In genomic region chr3:176663819-176664218, GRCh38 we compare ENCODE assay signal across 8 cellular contexts.
DNase-seq lines count a peak whose midpoint lies in the region; ATAC-seq, FAIRE-seq and TF ChIP-seq lines count a peak whose summit lies in the region.

No MANE protein-coding gene starts in this region.

- H3K36me3 ChIP-seq in GM12878 (ENCODE audit: control insufficient read depth in 2 of 2, insufficient read depth in 2 of 2, low read length in 1 of 2): no peaks in the 10 kb centered on the region

- no peaks in the 10 kb centered on the region for H3K79me2 ChIP-seq in GM12878 (ENCODE audit: control insufficient read depth, insufficient read depth, low read length)

- H3K9me3 ChIP-seq in A549 (no peaks in the 10 kb centered on the region), GM12878 (replicated peaks; ENCODE audit: control insufficient read depth, insufficient read depth, low read length) (no peaks in the 10 kb centered on the region)

- no peaks in the 10 kb centered on the region for H4K20me1 ChIP-seq in GM12878 (ENCODE audit: control insufficient read depth, insufficient read depth)

- POLR2A ChIA-PET in A549 (lab: Yijun Ruan, JAX) (no interaction called here), GM12878 (lab: Charles Lee) (no interaction called here)

- no TSS peak for BruUV-seq in GM12878 (replicated peaks; lab: Mats Ljungman, UMichigan)

- intact Hi-C loops in GM12878 (cut with micrococcal nuclease; ENCODE audit: unreplicated experiment): loop anchor here (5.0 kb wide), 1 partner anchor 147 kb away; no protein-coding TSS in a partner anchor

- RAD21 ChIA-PET in GM12878 (lab: Charles Lee; ENCODE audit: unreplicated experiment): interaction anchor here (1.2 kb wide), 1 partner anchor 150 kb away, joined by 4 read pairs; no protein-coding TSS in a partner anchor

- in situ Hi-C loops in GM12878 (cut with MboI): no loop called here

- DNase-seq in A549 (ENCODE audit: low read depth in 1 of 2, low spot score in 1 of 2): peak; percentile 1 to 42
- no peak for DNase-seq in H54 (ENCODE audit: insufficient read length, low spot score)
- DNase-seq in NCI-H2227 treated with DMSO at 0.1 percent for 48 hours (lab: John Stamatoyannopoulos, UW): peak; percentile 44
- no peak for DNase-seq in GM12878 (ENCODE audit: low read depth, low spot score)
- no peak for DNase-seq in left lobe of liver (ENCODE audit: low spot score)
- no peak for DNase-seq in activated naive CD8-positive, alpha-beta T cell treated with anti-CD3 and anti-CD28 coated beads, Interleukin-2, amount 50 U/mL, for 24 hours
- DNase-seq in COLO668 (lab: John Stamatoyannopoulos, UW; ENCODE audit: unreplicated experiment): no peak
- DNase-seq in NCI-H1930 (lab: John Stamatoyannopoulos, UW): no peak

- WGBS in A549 (ENCODE audit: missing lambda C conversion rate): 10% methylated on average over 5 of the region's 5 CpGs
- 7% methylated on average over 5 of the region's 5 CpGs for WGBS in GM12878 (ENCODE audit: insufficient coverage, insufficient replicate concordance, low lambda C conversion rate, missing lambda C conversion rate)

- SMC1A ChIA-PET in GM12878 (lab: Charles Lee; ENCODE audit: uncharacterized antibody, unreplicated experiment): interaction anchor here (0.5 to 2.0 kb wide), 2 partner anchors 11 to 1545 kb away, joined by 4 to 10 read pairs; no protein-coding TSS in a partner anchor

- H3K4me3 ChIP-seq in A549: no peak overlapping the region
- H3K4me3 ChIP-seq in GM12878: no peak overlapping the region

- H3K4me1 ChIP-seq in A549 (no peaks in the 10 kb centered on the region), GM12878 (ENCODE audit: control insufficient read depth, insufficient read depth, low read length) (no peaks in the 10 kb centered on the region)

- H3K27me3 Mint-ChIP-seq in activated naive CD8-positive, alpha-beta T cell treated with anti-CD3 and anti-CD28 coated beads, Interleukin-2, amount 50 U/mL, for 24 hours: no peaks in the 10 kb centered on the region

- TF ChIP-seq EP300 in A549 (IDR thresholded peaks at IDR 0.05) (no peak), GM12878 (IDR thresholded peaks at IDR 0.05; ENCODE audit: borderline replicate concordance in 1 of 2, control insufficient read depth in 1 of 2, low read depth in 2 of 2, low read length in 2 of 2) (no peak)

- FAIRE-seq in A549 (lab: Jason Lieb, UNC) (no peak), H54 (lab: Jason Lieb, UNC) (peak; percentile 23), GM12878 (lab: Jason Lieb, UNC) (no peak)

- TF ChIP-seq CTCF in A549 (IDR thresholded peaks at IDR 0.05) (peak; percentile 32; the same call in 1 of the 3 replicates), GM12878 (IDR thresholded peaks at IDR 0.05 in 2 of 3, conservative IDR thresholded peaks at IDR 0.05 in 1 of 3; ENCODE audit: control insufficient read depth in 2 of 3, extremely low read depth in 1 of 3, insufficient read depth in 1 of 3, low read depth in 3 of 3, low read length in 3 of 3) (peak in 1 of 3 experiments; percentile 42; a peak in 2 of 6 replicates)

- H3K4me2 ChIP-seq in A549 (no peak overlapping the region), GM12878 (ENCODE audit: control insufficient read depth, insufficient read depth) (no peak overlapping the region)

- TF ChIP-seq RAD21 in A549 (conservative IDR thresholded peaks at IDR 0.05 in 1 of 2, IDR thresholded peaks at IDR 0.05 in 1 of 2): peak; percentile 46 to 55
- 0 out of 2 replicates have a peak, but pooled peaks have one; percentile 18 for TF ChIP-seq RAD21 in GM12878 (IDR thresholded peaks at IDR 0.05; ENCODE audit: insufficient read depth, low read depth, low read length)

- CTCF ChIA-PET in A549 (lab: Yijun Ruan, JAX) (interaction anchor here (1.0 to 1.2 kb wide), 4 partner anchors 9 to 1722 kb away, joined by 3 to 5 read pairs (median 3); no protein-coding TSS in a partner anchor), GM12878 (lab: Yijun Ruan, JAX) (interaction anchor here (0.6 to 1.6 kb wide), 9 partner anchors 10 to 154 kb away, joined by 3 to 9 read pairs (median 3); no protein-coding TSS in a partner anchor)

- ATAC-seq in A549 (peak; percentile 59 to 70; a peak in 2 of 6 replicates), GM12878 (peak; percentile 38; the same call in 1 of the 3 replicates), left lobe of liver (peak; percentile 78)
- no peak for ATAC-seq in activated naive CD8-positive, alpha-beta T cell treated with anti-CD3 and anti-CD28 coated beads, Interleukin-2, amount 50 U/mL, for 24 hours

- H2AFZ ChIP-seq in GM12878 (ENCODE audit: control insufficient read depth, low read depth, low read length): no peak overlapping the region

- no peaks in the 10 kb centered on the region for H3K4me1 Mint-ChIP-seq in activated naive CD8-positive, alpha-beta T cell treated with anti-CD3 and anti-CD28 coated beads, Interleukin-2, amount 50 U/mL, for 24 hours

- H3K27me3 ChIP-seq in GM12878 (replicated peaks in 1 of 2; ENCODE audit: control insufficient read depth in 2 of 2, insufficient read depth in 2 of 2, low read length in 1 of 2): no peaks in the 10 kb centered on the region

- no peak overlapping the region for H3K9ac ChIP-seq in GM12878 (ENCODE audit: control insufficient read depth, insufficient read depth, low read length)

- H3K4me3 Mint-ChIP-seq in activated naive CD8-positive, alpha-beta T cell treated with anti-CD3 and anti-CD28 coated beads, Interleukin-2, amount 50 U/mL, for 24 hours: no peak overlapping the region

- TF ChIP-seq POLR2A in A549 (IDR thresholded peaks at IDR 0.05; ENCODE audit: low read length) (no peak), H54 (IDR thresholded peaks at IDR 0.05; ENCODE audit: low read depth, low read length) (no peak), GM12878 (IDR thresholded peaks at IDR 0.05; ENCODE audit: low read depth, low read length) (no peak)

- H3K36me3 Mint-ChIP-seq in activated naive CD8-positive, alpha-beta T cell treated with anti-CD3 and anti-CD28 coated beads, Interleukin-2, amount 50 U/mL, for 24 hours (ENCODE audit: low read depth): no peaks in the 10 kb centered on the region

- H3K27ac ChIP-seq in A549: no peak overlapping the region
- H3K27ac ChIP-seq in GM12878 (ENCODE audit: control insufficient read depth, insufficient read depth): no peak overlapping the region

- no peaks in the 10 kb centered on the region for H3K9me3 Mint-ChIP-seq in activated naive CD8-positive, alpha-beta T cell treated with anti-CD3 and anti-CD28 coated beads, Interleukin-2, amount 50 U/mL, for 24 hours

- H3K27ac Mint-ChIP-seq in activated naive CD8-positive, alpha-beta T cell treated with anti-CD3 and anti-CD28 coated beads, Interleukin-2, amount 50 U/mL, for 24 hours: no peak overlapping the region

TF ChIP-seq in A549, 52 proteins besides CTCF, POLR2A, EP300 and RAD21:
- TF ChIP-seq PBX3 (IDR thresholded peaks at IDR 0.05) (no peak), CEBPB (IDR thresholded peaks at IDR 0.05) (peak; percentile 30 to 58; a peak in 1 of 4 replicates), MAFK (IDR thresholded peaks at IDR 0.05; ENCODE audit: partially characterized antibody) (peak; percentile 4), SMC3 (IDR thresholded peaks at IDR 0.05) (peak; percentile 17; the same call in 1 of the 3 replicates)
- TF ChIP-seq, protein P1, sequence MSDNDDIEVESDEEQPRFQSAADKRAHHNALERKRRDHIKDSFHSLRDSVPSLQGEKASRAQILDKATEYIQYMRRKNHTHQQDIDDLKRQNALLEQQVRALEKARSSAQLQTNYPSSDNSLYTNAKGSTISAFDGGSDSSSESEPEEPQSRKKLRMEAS (IDR thresholded peaks at IDR 0.05): no peak

TF ChIP-seq in GM12878, 131 proteins besides CTCF, POLR2A, EP300 and RAD21:
- TF ChIP-seq, protein P1 (IDR thresholded peaks at IDR 0.05; ENCODE audit: low read depth, low read length): no peak
- no peak for TF ChIP-seq ZNF622 (IDR thresholded peaks at IDR 0.05)
- no peak for TF ChIP-seq BACH1 (IDR thresholded peaks at IDR 0.05; ENCODE audit: borderline replicate concordance)
- TF ChIP-seq CREM (IDR thresholded peaks at IDR 0.05; ENCODE audit: low read depth): no peak
- TF ChIP-seq RCOR1 (conservative IDR thresholded peaks at IDR 0.05; ENCODE audit: low read depth, low read length): no peak
- no peak for TF ChIP-seq EZH2 (IDR thresholded peaks at IDR 0.05; ENCODE audit: borderline replicate concordance, control insufficient read depth, low read depth, low read length)
- TF ChIP-seq KDM1A (IDR thresholded peaks at IDR 0.05; ENCODE audit: borderline replicate concordance): no peak
- TF ChIP-seq, protein P2, sequence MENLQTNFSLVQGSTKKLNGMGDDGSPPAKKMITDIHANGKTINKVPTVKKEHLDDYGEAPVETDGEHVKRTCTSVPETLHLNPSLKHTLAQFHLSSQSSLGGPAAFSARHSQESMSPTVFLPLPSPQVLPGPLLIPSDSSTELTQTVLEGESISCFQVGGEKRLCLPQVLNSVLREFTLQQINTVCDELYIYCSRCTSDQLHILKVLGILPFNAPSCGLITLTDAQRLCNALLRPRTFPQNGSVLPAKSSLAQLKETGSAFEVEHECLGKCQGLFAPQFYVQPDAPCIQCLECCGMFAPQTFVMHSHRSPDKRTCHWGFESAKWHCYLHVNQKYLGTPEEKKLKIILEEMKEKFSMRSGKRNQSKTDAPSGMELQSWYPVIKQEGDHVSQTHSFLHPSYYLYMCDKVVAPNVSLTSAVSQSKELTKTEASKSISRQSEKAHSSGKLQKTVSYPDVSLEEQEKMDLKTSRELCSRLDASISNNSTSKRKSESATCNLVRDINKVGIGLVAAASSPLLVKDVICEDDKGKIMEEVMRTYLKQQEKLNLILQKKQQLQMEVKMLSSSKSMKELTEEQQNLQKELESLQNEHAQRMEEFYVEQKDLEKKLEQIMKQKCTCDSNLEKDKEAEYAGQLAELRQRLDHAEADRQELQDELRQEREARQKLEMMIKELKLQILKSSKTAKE (IDR thresholded peaks at IDR 0.05; ENCODE audit: low read depth, poor library complexity, severe bottlenecking): no peak
- no peak for TF ChIP-seq PBX3 (IDR thresholded peaks at IDR 0.05; ENCODE audit: insufficient replicate concordance, low read depth, low read length)

Comparison
In these comparisons a context has a peak if more than half of its experiments do, and no peak if none do; other contexts are left out.
1. DNase-seq: peak in A549 (2 of 2) and NCI-H2227 treated with DMSO at 0.1 percent for 48 hours (single experiment); none in H54 (single experiment), GM12878 (single experiment), left lobe of liver (single experiment), activated naive CD8-positive, alpha-beta T cell treated with anti-CD3 and anti-CD28 coated beads, Interleukin-2, amount 50 U/mL, for 24 hours (single experiment), COLO668 (single experiment) and NCI-H1930 (0 of 2).
2. Of the 24 proteins assayed by ChIP-seq in both GM12878 and A549: peak only in GM12878: none; only in A549: CEBPB and SMC3; in both: RAD21; in neither: 20; mixed calls (peak in some experiments, not most) for 1.